In the genomic region with DNA sequence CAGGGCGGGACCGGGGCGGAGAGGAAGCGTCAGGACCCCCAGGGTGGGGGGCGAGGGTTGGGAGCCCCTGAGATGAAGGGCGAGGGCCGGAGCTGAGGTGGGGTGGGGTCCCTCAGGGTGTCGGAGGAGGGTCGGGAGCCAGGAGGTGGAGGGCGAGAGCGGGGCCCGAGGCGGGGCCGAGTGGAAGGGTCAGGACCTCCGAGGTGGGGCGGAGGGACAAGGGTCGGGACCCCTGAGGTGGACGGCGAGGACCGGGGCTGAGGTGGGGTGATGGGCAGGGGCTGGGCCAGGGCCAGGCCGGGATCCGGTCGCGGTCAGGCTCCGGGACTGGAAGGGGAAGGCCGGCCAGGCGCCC, we compare ENCODE assay signal across 1 cellular context.
TF ChIP-seq lines count a peak whose summit lies in the region.

No MANE protein-coding gene starts in this region.

TF ChIP-seq in neural cell, 6 proteins besides CTCF, POLR2A, EP300 and RAD21 (continued from another document):
- TF ChIP-seq, protein P1, sequence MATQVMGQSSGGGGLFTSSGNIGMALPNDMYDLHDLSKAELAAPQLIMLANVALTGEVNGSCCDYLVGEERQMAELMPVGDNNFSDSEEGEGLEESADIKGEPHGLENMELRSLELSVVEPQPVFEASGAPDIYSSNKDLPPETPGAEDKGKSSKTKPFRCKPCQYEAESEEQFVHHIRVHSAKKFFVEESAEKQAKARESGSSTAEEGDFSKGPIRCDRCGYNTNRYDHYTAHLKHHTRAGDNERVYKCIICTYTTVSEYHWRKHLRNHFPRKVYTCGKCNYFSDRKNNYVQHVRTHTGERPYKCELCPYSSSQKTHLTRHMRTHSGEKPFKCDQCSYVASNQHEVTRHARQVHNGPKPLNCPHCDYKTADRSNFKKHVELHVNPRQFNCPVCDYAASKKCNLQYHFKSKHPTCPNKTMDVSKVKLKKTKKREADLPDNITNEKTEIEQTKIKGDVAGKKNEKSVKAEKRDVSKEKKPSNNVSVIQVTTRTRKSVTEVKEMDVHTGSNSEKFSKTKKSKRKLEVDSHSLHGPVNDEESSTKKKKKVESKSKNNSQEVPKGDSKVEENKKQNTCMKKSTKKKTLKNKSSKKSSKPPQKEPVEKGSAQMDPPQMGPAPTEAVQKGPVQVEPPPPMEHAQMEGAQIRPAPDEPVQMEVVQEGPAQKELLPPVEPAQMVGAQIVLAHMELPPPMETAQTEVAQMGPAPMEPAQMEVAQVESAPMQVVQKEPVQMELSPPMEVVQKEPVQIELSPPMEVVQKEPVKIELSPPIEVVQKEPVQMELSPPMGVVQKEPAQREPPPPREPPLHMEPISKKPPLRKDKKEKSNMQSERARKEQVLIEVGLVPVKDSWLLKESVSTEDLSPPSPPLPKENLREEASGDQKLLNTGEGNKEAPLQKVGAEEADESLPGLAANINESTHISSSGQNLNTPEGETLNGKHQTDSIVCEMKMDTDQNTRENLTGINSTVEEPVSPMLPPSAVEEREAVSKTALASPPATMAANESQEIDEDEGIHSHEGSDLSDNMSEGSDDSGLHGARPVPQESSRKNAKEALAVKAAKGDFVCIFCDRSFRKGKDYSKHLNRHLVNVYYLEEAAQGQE (IDR thresholded peaks at IDR 0.05; ENCODE audit: borderline replicate concordance): no peak
- no peak for TF ChIP-seq SMC3 (conservative IDR thresholded peaks at IDR 0.05; ENCODE audit: poor library complexity)
